ENCODE assay signal across 8 cellular contexts in the genomic region with DNA sequence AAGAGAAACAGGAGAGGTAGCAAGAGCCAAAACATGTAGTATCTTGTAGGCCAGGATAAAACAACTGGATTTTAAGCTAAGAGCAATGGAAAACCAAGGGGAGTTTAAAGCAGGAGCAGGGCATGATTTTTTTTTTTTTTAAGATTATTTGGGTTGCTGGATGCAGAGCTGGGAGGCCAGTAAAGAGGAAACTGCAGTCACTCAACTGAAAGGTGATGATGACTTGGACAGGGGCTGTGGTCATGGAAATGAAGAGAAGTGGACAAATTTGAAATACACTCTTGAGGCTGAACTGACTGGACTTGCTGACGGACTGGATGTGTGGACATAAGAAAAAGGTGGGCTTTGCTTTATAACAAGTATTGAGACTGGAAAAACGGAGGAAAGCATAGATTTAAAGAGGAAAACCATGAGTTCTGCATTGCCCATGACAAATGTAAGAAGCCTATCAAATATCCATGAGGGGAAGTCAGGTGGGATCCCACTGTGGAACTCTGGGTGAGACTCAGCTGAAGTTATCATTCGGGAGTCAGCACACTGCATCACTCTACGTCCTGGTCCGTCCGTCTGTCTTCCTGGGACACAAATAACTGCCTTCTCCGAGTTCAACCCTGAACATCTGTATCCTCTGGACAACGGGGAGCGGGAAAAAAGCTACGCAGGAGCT. TPM values are rescaled to one million over a fixed set of nuclear protein-coding genes. Genes with fewer than 3 reads are reported as not detected.
DNase-seq lines count a peak whose midpoint lies in the region; ATAC-seq and TF ChIP-seq lines count a peak whose summit lies in the region.

No MANE protein-coding gene starts in this region.

- peak overlapping the region; percentile 57 for H3K4me3 ChIP-seq in RWPE2 (ENCODE audit: severe bottlenecking)

- peak overlapping the region; percentile 94 to 95 for H3K27ac Mint-ChIP-seq in natural killer cell treated with Interleukin-12 subunit alpha and Interleukin-12 subunit beta and Interleukin-15 and Interleukin-18, amount 100 ng/mL, for 72 hours

- H3K27me3 Mint-ChIP-seq in natural killer cell treated with Interleukin-12 subunit alpha and Interleukin-12 subunit beta and Interleukin-15 and Interleukin-18, amount 100 ng/mL, for 72 hours, result no peaks in the 10 kb centered on the region

- TF ChIP-seq CTCF in RWPE2 (IDR thresholded peaks at IDR 0.05; ENCODE audit: poor library complexity, severe bottlenecking), result no peak

- peak overlapping the region; percentile 93 for H3K4me3 Mint-ChIP-seq in natural killer cell treated with Interleukin-12 subunit alpha and Interleukin-12 subunit beta and Interleukin-15 and Interleukin-18, amount 100 ng/mL, for 72 hours

- DNase-seq in RWPE2 (ENCODE audit: low spot score), result no peak
- no peak for DNase-seq in epithelial cell of prostate (ENCODE audit: low read depth, low spot score)
- no peak for DNase-seq in natural killer cell treated with Interleukin-12 subunit alpha and Interleukin-12 subunit beta and Interleukin-15 and Interleukin-18, amount 100 ng/mL, for 72 hours (ENCODE audit: low spot score)
- no peak for DNase-seq in COLO668 (lab: John Stamatoyannopoulos, UW; ENCODE audit: unreplicated experiment)
- DNase-seq in AG08395 (ENCODE audit: low spot score), result no peak
- DNase-seq in NCI-H82 treated with DMSO at 0.1 percent for 48 hours (lab: John Stamatoyannopoulos, UW; ENCODE audit: unreplicated experiment), result no peak

- peaks cover 42 to 57% of the 10 kb centered on the region in 2 donors for H3K4me1 Mint-ChIP-seq in natural killer cell treated with Interleukin-12 subunit alpha and Interleukin-12 subunit beta and Interleukin-15 and Interleukin-18, amount 100 ng/mL, for 72 hours (ENCODE audit: low read depth in 2 of 2)

- H3K36me3 ChIP-seq in RWPE2 (ENCODE audit: low read depth), result peaks cover 24% of the 10 kb centered on the region

- peaks cover 6% of the 10 kb centered on the region for H3K36me3 Mint-ChIP-seq in natural killer cell treated with Interleukin-12 subunit alpha and Interleukin-12 subunit beta and Interleukin-15 and Interleukin-18, amount 100 ng/mL, for 72 hours

- peaks cover 25% of the 10 kb centered on the region for H3K4me1 ChIP-seq in RWPE2 (ENCODE audit: insufficient read depth, poor library complexity, severe bottlenecking)

- ATAC-seq in GM18517 (IDR thresholded peaks at IDR 0.05; ENCODE audit: unreplicated experiment) (peak; percentile 6), HG02759 (IDR thresholded peaks at IDR 0.05; ENCODE audit: unreplicated experiment) (peak; percentile 13), RWPE2 (ENCODE audit: low read depth) (peak; percentile 47)
- ATAC-seq in natural killer cell treated with Interleukin-12 subunit alpha and Interleukin-12 subunit beta and Interleukin-15 and Interleukin-18, amount 100 ng/mL, for 72 hours, result peak; percentile 8 to 15

- peak overlapping the region; percentile 65 for H3K27ac ChIP-seq in RWPE2 (ENCODE audit: poor library complexity, severe bottlenecking)
- peak overlapping the region; percentile 89 for H3K27ac ChIP-seq in epithelial cell of prostate

- no peaks in the 10 kb centered on the region for H3K27me3 ChIP-seq in RWPE2 (ENCODE audit: insufficient read depth, poor library complexity, severe bottlenecking)

- H3K9me3 Mint-ChIP-seq in natural killer cell treated with Interleukin-12 subunit alpha and Interleukin-12 subunit beta and Interleukin-15 and Interleukin-18, amount 100 ng/mL, for 72 hours, result no peaks in the 10 kb centered on the region

- H3K9me3 ChIP-seq in RWPE2 (ENCODE audit: severe bottlenecking), result no peaks in the 10 kb centered on the region

RNA-seq across cellular contexts. Expression of a gene that starts 0.7 kb away (rescaled TPM):
- total RNA-seq in natural killer cell treated with Interleukin-12 subunit alpha and Interleukin-12 subunit beta and Interleukin-15 and Interleukin-18, amount 100 ng/mL, for 72 hours, result 10 to 100 TPM; 24.6 to 31.5 TPM

RNA-seq across cellular contexts. Expression of a gene that starts 0.9 kb away (rescaled TPM):
- 10 to 100 TPM; 15.1 to 15.2 TPM for total RNA-seq in natural killer cell treated with Interleukin-12 subunit alpha and Interleukin-12 subunit beta and Interleukin-15 and Interleukin-18, amount 100 ng/mL, for 72 hours

RNA-seq across cellular contexts. Expression of a gene that starts 52.9 kb away (rescaled TPM):
- total RNA-seq in natural killer cell treated with Interleukin-12 subunit alpha and Interleukin-12 subunit beta and Interleukin-15 and Interleukin-18, amount 100 ng/mL, for 72 hours, result 10 to 100 TPM; 37.3 to 42.6 TPM

RNA-seq across cellular contexts. Expression of a gene that starts 53.0 kb away (rescaled TPM):
- total RNA-seq in natural killer cell treated with Interleukin-12 subunit alpha and Interleukin-12 subunit beta and Interleukin-15 and Interleukin-18, amount 100 ng/mL, for 72 hours, result 10 to 100 TPM; 13.2 to 14.6 TPM
